In genomic region chr1:11320153-11320936, GRCh38 we compare ENCODE assay signal across 8 cellular contexts. TPM values are rescaled to one million over a fixed set of nuclear protein-coding genes. Genes with fewer than 3 reads are reported as not detected.
DNase-seq lines count a peak whose midpoint lies in the region; ATAC-seq and TF ChIP-seq lines count a peak whose summit lies in the region.

No MANE protein-coding gene starts in this region.

- intact Hi-C loops in mucosa of descending colon (cut with DNase I, micrococcal nuclease): no loop called here

- peaks cover 3% of the 10 kb centered on the region for H3K4me1 Mint-ChIP-seq in activated naive CD8-positive, alpha-beta T cell treated with anti-CD3 and anti-CD28 coated beads, Interleukin-2, amount 50 U/mL, for 24 hours

- TF ChIP-seq CTCF in mucosa of descending colon (IDR thresholded peaks at IDR 0.05): no peak

- no peaks in the 10 kb centered on the region for H3K36me3 ChIP-seq in mucosa of descending colon (ENCODE audit: low read depth)

- peaks cover 2% of the 10 kb centered on the region for H3K27me3 Mint-ChIP-seq in activated naive CD8-positive, alpha-beta T cell treated with anti-CD3 and anti-CD28 coated beads, Interleukin-2, amount 50 U/mL, for 24 hours

- no peak overlapping the region for H3K27ac Mint-ChIP-seq in activated naive CD8-positive, alpha-beta T cell treated with anti-CD3 and anti-CD28 coated beads, Interleukin-2, amount 50 U/mL, for 24 hours

- no peaks in the 10 kb centered on the region for H3K36me3 Mint-ChIP-seq in activated naive CD8-positive, alpha-beta T cell treated with anti-CD3 and anti-CD28 coated beads, Interleukin-2, amount 50 U/mL, for 24 hours (ENCODE audit: low read depth)

- no peaks in the 10 kb centered on the region for H3K9me3 ChIP-seq in mucosa of descending colon

- H3K9me3 Mint-ChIP-seq in activated naive CD8-positive, alpha-beta T cell treated with anti-CD3 and anti-CD28 coated beads, Interleukin-2, amount 50 U/mL, for 24 hours: no peaks in the 10 kb centered on the region

- no peak overlapping the region for H3K4me3 Mint-ChIP-seq in activated naive CD8-positive, alpha-beta T cell treated with anti-CD3 and anti-CD28 coated beads, Interleukin-2, amount 50 U/mL, for 24 hours

- no peak overlapping the region for H3K4me3 ChIP-seq in mucosa of descending colon

- ATAC-seq in activated naive CD8-positive, alpha-beta T cell treated with anti-CD3 and anti-CD28 coated beads, Interleukin-2, amount 50 U/mL, for 24 hours: peak; percentile 21
- ATAC-seq in mucosa of descending colon (no peak), GM19324 (IDR thresholded peaks at IDR 0.05; ENCODE audit: low FRiP score, unreplicated experiment) (no peak), HG02571 (IDR thresholded peaks at IDR 0.05; ENCODE audit: unreplicated experiment) (no peak)

- peak; percentile 63 for DNase-seq in GM19238 (ENCODE audit: insufficient read length, low spot score)
- DNase-seq in SHP77 (lab: John Stamatoyannopoulos, UW): peak; percentile 40 to 48
- peak; percentile 60 for DNase-seq in activated naive CD8-positive, alpha-beta T cell treated with anti-CD3 and anti-CD28 coated beads, Interleukin-2, amount 50 U/mL, for 24 hours
- DNase-seq in mucosa of descending colon: peak in 2 of 3 donors; percentile 25 to 45
- no peak for DNase-seq in hepatic stellate cell (ENCODE audit: low spot score)
- DNase-seq in NCI-H446 treated with DMSO at 0.1 percent for 48 hours (lab: John Stamatoyannopoulos, UW): no peak

- H3K4me1 ChIP-seq in mucosa of descending colon (ENCODE audit: low read depth): no peaks in the 10 kb centered on the region

RNA-seq across cellular contexts. Expression of gene UBIAD1, which starts 47.3 kb away (rescaled TPM):
- 10 to 100 TPM in 2 of 3 donors, 1 to 10 TPM in 1; 8.9 to 14.9 (median 12.6) TPM for total RNA-seq in mucosa of descending colon

RNA-seq across cellular contexts. Expression of gene MTOR, which starts 58.0 kb away (rescaled TPM):
- 10 to 100 TPM; 37.9 to 50.5 (median 42.5) TPM for total RNA-seq in mucosa of descending colon

Comparison
In these comparisons a context has a peak if more than half of its experiments do, and no peak if none do; other contexts are left out.
1. DNase-seq: peak in GM19238 (single experiment), SHP77 (2 of 2), activated naive CD8-positive, alpha-beta T cell treated with anti-CD3 and anti-CD28 coated beads, Interleukin-2, amount 50 U/mL, for 24 hours (single experiment) and mucosa of descending colon (2 of 3); none in hepatic stellate cell (single experiment) and NCI-H446 treated with DMSO at 0.1 percent for 48 hours (single experiment).